Comparison of ENCODE assay signal across 8 cellular contexts in the genomic region with DNA sequence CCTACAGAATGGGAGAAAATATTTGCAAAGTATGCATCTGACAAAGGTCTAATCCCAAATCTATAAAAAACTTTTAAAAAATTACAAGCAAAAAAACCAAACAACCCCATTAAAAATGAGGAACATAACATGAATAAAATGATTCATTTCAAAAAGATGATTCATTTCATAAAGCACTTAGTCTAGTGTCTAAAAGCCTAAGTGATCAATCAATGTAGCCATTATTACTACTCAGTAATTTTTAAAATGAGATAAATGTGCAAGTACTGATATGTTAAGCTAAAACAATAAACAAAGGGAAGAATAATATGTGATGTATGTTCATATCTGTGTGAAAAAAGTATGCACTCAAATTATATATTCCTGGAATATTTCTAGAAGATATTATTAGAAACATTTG.
"Had no signal": no experiment of that assay in that cellular context is flagged by ENCODE, and none has a peak within 500 bp of the region (broad histone marks: within the 10 kb centered on the region; RNA-seq: fewer than 3 reads in every experiment).

No MANE protein-coding gene starts in this region.

- H3K4me3 ChIP-seq: GM23338, K562 had no signal

- H3K4me2 ChIP-seq: GM23338 had no signal

- ATAC-seq: GM23338, K562 had no signal

- FAIRE-seq: H1, H54, HTR-8/SVneo, K562 had no signal

- H2AFZ ChIP-seq: GM23338 had no signal

- DNase-seq: H9, HCEC 1CT, IMR-90 had no signal
